ENCODE assay signal across 23 cellular contexts in genomic region chr3:187931770-187932278, GRCh38.
"Had no signal": no experiment of that assay in that cellular context is flagged by ENCODE, and none has a peak within 500 bp of the region (broad histone marks: within the 10 kb centered on the region; RNA-seq: fewer than 3 reads in every experiment).

No MANE protein-coding gene starts in this region.

- H3K4me3 Mint-ChIP-seq: naive B cell; nephron; stimulated activated effector memory CD8-positive, alpha-beta T cell treated with anti-CD3 and anti-CD28 coated beads, Interleukin-12 subunit alpha, Interleukin-12 subunit beta, amount 100 ng/mL, for 72 hours had no signal

- DNase-seq: colonic mucosa; dermis blood vessel endothelial cell; esophagus squamous epithelium; foreskin fibroblast; glutamatergic neuron; kidney; left cardiac atrium; left ventricle myocardium superior; mesendoderm; naive B cell; occipital lobe; pancreas; right cardiac atrium; stimulated activated CD4-positive, alpha-beta T cell treated with anti-CD3 and anti-CD28 coated beads, Interleukin-4, amount 100 ng/mL, for 1 hour; stimulated activated CD8-positive, alpha-beta memory T cell treated with anti-CD3 and anti-CD28 coated beads, Interleukin-4, amount 100 ng/mL, for 48 hours; stomach; uterus had no signal

- H3K36me3 Mint-ChIP-seq: naive B cell had no signal

- H3K4me3 ChIP-seq: colonic mucosa, esophagus squamous epithelium, gastroesophageal sphincter, hepatocyte, pancreas, stomach, thoracic aorta, uterus had no signal

- H3K9me3 ChIP-seq: colonic mucosa, esophagus squamous epithelium, gastroesophageal sphincter, pancreas, stomach, thoracic aorta, uterus had no signal

- H3K27ac Mint-ChIP-seq: progenitor cell of endocrine pancreas; stimulated activated effector memory CD8-positive, alpha-beta T cell treated with anti-CD3 and anti-CD28 coated beads, Interleukin-12 subunit alpha, Interleukin-12 subunit beta, amount 100 ng/mL, for 72 hours had no signal

- ATAC-seq: gastroesophageal sphincter; left cardiac atrium; left ventricle myocardium superior; pancreas; stimulated activated effector memory CD8-positive, alpha-beta T cell treated with anti-CD3 and anti-CD28 coated beads, Interleukin-12 subunit alpha, Interleukin-12 subunit beta, amount 100 ng/mL, for 72 hours had no signal

- H3K27ac ChIP-seq: colonic mucosa, esophagus squamous epithelium, gastroesophageal sphincter, hepatocyte, pancreas, stomach, thoracic aorta, uterus had no signal

- H3K4me1 ChIP-seq: colonic mucosa, esophagus squamous epithelium, pancreas, uterus had no signal

- H3K9me3 Mint-ChIP-seq: naive B cell; nephron; stimulated activated effector memory CD8-positive, alpha-beta T cell treated with anti-CD3 and anti-CD28 coated beads, Interleukin-12 subunit alpha, Interleukin-12 subunit beta, amount 100 ng/mL, for 72 hours had no signal

- H3K27me3 ChIP-seq: colonic mucosa, esophagus squamous epithelium, gastroesophageal sphincter, hepatocyte, pancreas, stomach, uterus had no signal

- H3K36me3 ChIP-seq: colonic mucosa, esophagus squamous epithelium, gastroesophageal sphincter, pancreas, stomach, thoracic aorta, uterus had no signal
